Comparison of ENCODE assay signal across 17 cellular contexts in genomic region chr11:10926801-10927200, GRCh38.
DNase-seq lines count a peak whose midpoint lies in the region; ATAC-seq and TF ChIP-seq lines count a peak whose summit lies in the region.
"Had no signal": no experiment of that assay in that cellular context is flagged by ENCODE, and none has a peak within 500 bp of the region (broad histone marks: within the 10 kb centered on the region; RNA-seq: fewer than 3 reads in every experiment).

No MANE protein-coding gene starts in this region.

- no peak overlapping the region for H2AFZ ChIP-seq in smooth muscle cell (ENCODE audit: low read depth)

- H3K4me2 ChIP-seq in smooth muscle cell = no peak overlapping the region

- H3K4me3 ChIP-seq in Panc1 (ENCODE audit: low read depth in 2 of 2, low read length in 2 of 2) (no peak overlapping the region), rectal smooth muscle tissue (ENCODE audit: low read length) (no peak overlapping the region), smooth muscle cell (no peak overlapping the region)
- H3K4me3 ChIP-seq: left lung, SK-N-MC, testis had no signal

- intact Hi-C loops in Panc1 (cut with micrococcal nuclease; ENCODE audit: unreplicated experiment) = loop anchor here (5.0 kb wide), 1 partner anchor 120 kb away; the partner anchor contains the start of gene EIF4G2

- H3K27ac ChIP-seq in Panc1 (ENCODE audit: low read length) (peak overlapping the region; percentile 98), rectal smooth muscle tissue (ENCODE audit: low read depth, low read length) (peak overlapping the region; percentile 24), smooth muscle cell (ENCODE audit: low read depth) (no peak overlapping the region)
- H3K27ac ChIP-seq: SK-N-MC, testis had no signal

- TF ChIP-seq CTCF in Panc1 (IDR thresholded peaks at IDR 0.05) (no peak), chondrocyte (IDR thresholded peaks at IDR 0.05) (no peak), smooth muscle cell (IDR thresholded peaks at IDR 0.05; ENCODE audit: borderline replicate concordance, insufficient read depth, poor library complexity, severe bottlenecking) (no peak)

- no peaks in the 10 kb centered on the region for H3K36me3 Mint-ChIP-seq in chondrocyte (ENCODE audit: low read depth)
- H3K36me3 Mint-ChIP-seq: IgD-negative memory B cell had no signal

- no peaks in the 10 kb centered on the region for H3K9me3 Mint-ChIP-seq in chondrocyte (ENCODE audit: low read depth)
- H3K9me3 Mint-ChIP-seq: activated CD8-positive, alpha-beta T cell treated with anti-CD3 and anti-CD28 coated beads for 36 hours; IgD-negative memory B cell had no signal

- no peaks in the 10 kb centered on the region for H4K20me1 ChIP-seq in smooth muscle cell (ENCODE audit: low read depth)

- ATAC-seq in Panc1 (peak; percentile 8; the same call in 1 of the 2 replicates), HG02642 (IDR thresholded peaks at IDR 0.05; ENCODE audit: poor library complexity, unreplicated experiment) (no peak), GM21447 (IDR thresholded peaks at IDR 0.05; ENCODE audit: unreplicated experiment) (no peak), HG03025 (IDR thresholded peaks at IDR 0.05; ENCODE audit: low FRiP score, unreplicated experiment) (no peak)
- ATAC-seq: activated CD8-positive, alpha-beta T cell treated with anti-CD3 and anti-CD28 coated beads for 36 hours had no signal

- POLR2A ChIA-PET in Panc1 (lab: Charles Lee) = interaction anchor here (0.6 to 1.9 kb wide), 3 partner anchors 78 to 118 kb away, joined by 4 to 11 read pairs (median 5); partner anchors contain the start of gene EIF4G2

- H3F3A ChIP-seq in smooth muscle cell (ENCODE audit: low read depth) = peaks cover 7% of the 10 kb centered on the region

- DNase-seq in EH (ENCODE audit: low read depth) (peak; percentile 78), Panc1 (ENCODE audit: low read depth, low spot score) (no peak), chondrocyte (ENCODE audit: low spot score) (no peak), smooth muscle cell (lab: John Stamatoyannopoulos, UW; ENCODE audit: unreplicated experiment) (no peak)
- DNase-seq: activated CD8-positive, alpha-beta T cell treated with anti-CD3 and anti-CD28 coated beads for 36 hours; activated gamma-delta T cell; aorta; COR-L47; left lung; NCI-H1092; testis had no signal

- no peak overlapping the region for H3K4me3 Mint-ChIP-seq in chondrocyte (ENCODE audit: unreplicated experiment)
- H3K4me3 Mint-ChIP-seq: activated CD8-positive, alpha-beta T cell treated with anti-CD3 and anti-CD28 coated beads for 36 hours; IgD-negative memory B cell had no signal

- BruUV-seq in Panc1 (replicated peaks; lab: Mats Ljungman, UMichigan) = no TSS peak

- no peaks in the 10 kb centered on the region for H3K27me3 Mint-ChIP-seq in chondrocyte (ENCODE audit: low read depth)

- H3K27me3 ChIP-seq in Panc1 (ENCODE audit: control insufficient read depth, insufficient read depth, low read length) = no peaks in the 10 kb centered on the region
- no peaks in the 10 kb centered on the region for H3K27me3 ChIP-seq in rectal smooth muscle tissue (ENCODE audit: control insufficient read depth, insufficient read depth, low read length)
- no peaks in the 10 kb centered on the region for H3K27me3 ChIP-seq in smooth muscle cell (ENCODE audit: low read depth)
- H3K27me3 ChIP-seq: testis had no signal

- H3K9ac ChIP-seq in rectal smooth muscle tissue (ENCODE audit: low read length) (no peak overlapping the region), smooth muscle cell (ENCODE audit: low read depth) (no peak overlapping the region)

- H3K9me3 ChIP-seq in Panc1 (ENCODE audit: control insufficient read depth, insufficient read depth, low read depth, low read length) = no peaks in the 10 kb centered on the region
- no peaks in the 10 kb centered on the region for H3K9me3 ChIP-seq in smooth muscle cell (replicated peaks; ENCODE audit: low read depth)
- H3K9me3 ChIP-seq: left lung, testis had no signal

- CTCF ChIA-PET in Panc1 (lab: Charles Lee) = interaction anchor here (0.7 to 1.6 kb wide), 2 partner anchors 26 to 28 kb away, joined by 3 to 6 read pairs; no protein-coding TSS in a partner anchor

- peak overlapping the region; percentile 24 for H3K27ac Mint-ChIP-seq in chondrocyte (ENCODE audit: unreplicated experiment)
- H3K27ac Mint-ChIP-seq: activated CD8-positive, alpha-beta T cell treated with anti-CD3 and anti-CD28 coated beads for 36 hours; IgD-negative memory B cell had no signal

- H3K36me3 ChIP-seq in Panc1 (ENCODE audit: control insufficient read depth, insufficient read depth, low read length) (no peaks in the 10 kb centered on the region), rectal smooth muscle tissue (ENCODE audit: control insufficient read depth, insufficient read depth, low read length) (no peaks in the 10 kb centered on the region), smooth muscle cell (ENCODE audit: low read depth) (no peaks in the 10 kb centered on the region)
- H3K36me3 ChIP-seq: left lung had no signal

- H3K4me1 ChIP-seq in Panc1 (ENCODE audit: control insufficient read depth, insufficient read depth, low read length) (peaks cover 61% of the 10 kb centered on the region), rectal smooth muscle tissue (ENCODE audit: control insufficient read depth, insufficient read depth, low read length) (peaks cover 15% of the 10 kb centered on the region), smooth muscle cell (ENCODE audit: low read depth) (peaks cover 5% of the 10 kb centered on the region)

- H3K79me2 ChIP-seq in smooth muscle cell (ENCODE audit: low read depth) = no peaks in the 10 kb centered on the region

- in situ Hi-C loops in Panc1 (cut with HindIII; ENCODE audit: low pct_unique_long_range_greater_than_20kb, low sequenced_read_pairs) = no loop called here

- H3K4me1 Mint-ChIP-seq in chondrocyte (ENCODE audit: low read depth) = peaks cover 47% of the 10 kb centered on the region
